Comparison of ENCODE assay signal across 1 cellular context in genomic region chr6:155030148-155030720, GRCh38.
TF ChIP-seq lines count a peak whose summit lies in the region.

No MANE protein-coding gene starts in this region.

TF ChIP-seq in GM23338, 12 proteins besides CTCF, POLR2A, EP300 and RAD21 (continued from another document):
- TF ChIP-seq, protein P1, sequence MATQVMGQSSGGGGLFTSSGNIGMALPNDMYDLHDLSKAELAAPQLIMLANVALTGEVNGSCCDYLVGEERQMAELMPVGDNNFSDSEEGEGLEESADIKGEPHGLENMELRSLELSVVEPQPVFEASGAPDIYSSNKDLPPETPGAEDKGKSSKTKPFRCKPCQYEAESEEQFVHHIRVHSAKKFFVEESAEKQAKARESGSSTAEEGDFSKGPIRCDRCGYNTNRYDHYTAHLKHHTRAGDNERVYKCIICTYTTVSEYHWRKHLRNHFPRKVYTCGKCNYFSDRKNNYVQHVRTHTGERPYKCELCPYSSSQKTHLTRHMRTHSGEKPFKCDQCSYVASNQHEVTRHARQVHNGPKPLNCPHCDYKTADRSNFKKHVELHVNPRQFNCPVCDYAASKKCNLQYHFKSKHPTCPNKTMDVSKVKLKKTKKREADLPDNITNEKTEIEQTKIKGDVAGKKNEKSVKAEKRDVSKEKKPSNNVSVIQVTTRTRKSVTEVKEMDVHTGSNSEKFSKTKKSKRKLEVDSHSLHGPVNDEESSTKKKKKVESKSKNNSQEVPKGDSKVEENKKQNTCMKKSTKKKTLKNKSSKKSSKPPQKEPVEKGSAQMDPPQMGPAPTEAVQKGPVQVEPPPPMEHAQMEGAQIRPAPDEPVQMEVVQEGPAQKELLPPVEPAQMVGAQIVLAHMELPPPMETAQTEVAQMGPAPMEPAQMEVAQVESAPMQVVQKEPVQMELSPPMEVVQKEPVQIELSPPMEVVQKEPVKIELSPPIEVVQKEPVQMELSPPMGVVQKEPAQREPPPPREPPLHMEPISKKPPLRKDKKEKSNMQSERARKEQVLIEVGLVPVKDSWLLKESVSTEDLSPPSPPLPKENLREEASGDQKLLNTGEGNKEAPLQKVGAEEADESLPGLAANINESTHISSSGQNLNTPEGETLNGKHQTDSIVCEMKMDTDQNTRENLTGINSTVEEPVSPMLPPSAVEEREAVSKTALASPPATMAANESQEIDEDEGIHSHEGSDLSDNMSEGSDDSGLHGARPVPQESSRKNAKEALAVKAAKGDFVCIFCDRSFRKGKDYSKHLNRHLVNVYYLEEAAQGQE (IDR thresholded peaks at IDR 0.05; ENCODE audit: unreplicated experiment) = no peak
- TF ChIP-seq CREB1 (CRISPR knock-in tag; IDR thresholded peaks at IDR 0.05; ENCODE audit: low read depth) = no peak
- no peak for TF ChIP-seq EZH2 (IDR thresholded peaks at IDR 0.05; ENCODE audit: low read depth, unreplicated experiment)
- no peak for TF ChIP-seq ZNF331 (CRISPR knock-in tag; IDR thresholded peaks at IDR 0.05; ENCODE audit: low read depth)
- TF ChIP-seq, protein P2, sequence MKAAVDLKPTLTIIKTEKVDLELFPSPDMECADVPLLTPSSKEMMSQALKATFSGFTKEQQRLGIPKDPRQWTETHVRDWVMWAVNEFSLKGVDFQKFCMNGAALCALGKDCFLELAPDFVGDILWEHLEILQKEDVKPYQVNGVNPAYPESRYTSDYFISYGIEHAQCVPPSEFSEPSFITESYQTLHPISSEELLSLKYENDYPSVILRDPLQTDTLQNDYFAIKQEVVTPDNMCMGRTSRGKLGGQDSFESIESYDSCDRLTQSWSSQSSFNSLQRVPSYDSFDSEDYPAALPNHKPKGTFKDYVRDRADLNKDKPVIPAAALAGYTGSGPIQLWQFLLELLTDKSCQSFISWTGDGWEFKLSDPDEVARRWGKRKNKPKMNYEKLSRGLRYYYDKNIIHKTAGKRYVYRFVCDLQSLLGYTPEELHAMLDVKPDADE (IDR thresholded peaks at IDR 0.05) = no peak
- no peak for TF ChIP-seq ZNF114 (CRISPR knock-in tag; IDR thresholded peaks at IDR 0.05)
- no peak for TF ChIP-seq NANOG (IDR thresholded peaks at IDR 0.05; ENCODE audit: borderline replicate concordance)
